Comparison of ENCODE assay signal across 8 cellular contexts in genomic region chr15:31214864-31215489, GRCh38.
DNase-seq lines count a peak whose midpoint lies in the region; ATAC-seq and TF ChIP-seq lines count a peak whose summit lies in the region.

No MANE protein-coding gene starts in this region.

- ATAC-seq in T-cell (replicated peaks in 1 of 4) (peak in 2 of 4 experiments; percentile 1 to 6), HG02973 (IDR thresholded peaks at IDR 0.05; ENCODE audit: unreplicated experiment) (no peak)

- no CpG with 5 or more reads among the region's 18 CpGs for WGBS in trophoblast cell (ENCODE audit: extremely low coverage, insufficient coverage, insufficient read length)

- peaks cover 2% of the 10 kb centered on the region for H3K9me3 ChIP-seq in trophoblast cell (ENCODE audit: insufficient read depth, low read depth, low read length)

- H3K4me3 ChIP-seq in fibroblast of villous mesenchyme (ENCODE audit: low read depth, low read length) (peak overlapping the region; percentile 51), trophoblast cell (ENCODE audit: low read depth, low read length) (no peak overlapping the region)

- no peak overlapping the region for H4K12ac ChIP-seq in trophoblast cell (ENCODE audit: low read depth, low read length)

- POLR2A ChIA-PET in T-cell (lab: Charles Lee) = no interaction called here

- H4K91ac ChIP-seq in trophoblast cell (ENCODE audit: low read depth, low read length) = no peak overlapping the region

- H3K9me3 Mint-ChIP-seq in T-cell = no peaks in the 10 kb centered on the region

- H3K27me3 Mint-ChIP-seq in T-cell = no peaks in the 10 kb centered on the region

- H3K27me3 ChIP-seq in trophoblast cell (ENCODE audit: insufficient read depth, low read length) = no peaks in the 10 kb centered on the region

- no peaks in the 10 kb centered on the region for H3K79me2 ChIP-seq in trophoblast cell (ENCODE audit: control insufficient read depth, insufficient read depth, low read length, poor library complexity)

- H3K36me3 Mint-ChIP-seq in T-cell = no peaks in the 10 kb centered on the region

- H3K4me2 ChIP-seq in trophoblast cell (ENCODE audit: low read length) = peak overlapping the region; percentile 77

- H3K4me3 Mint-ChIP-seq in T-cell = peak overlapping the region; percentile 57 to 84 (median 67)

- H3K79me1 ChIP-seq in trophoblast cell (ENCODE audit: low read length) = peaks cover 3% of the 10 kb centered on the region

- no peak for TF ChIP-seq CTCF in fibroblast of villous mesenchyme (IDR thresholded peaks at IDR 0.05; ENCODE audit: insufficient read depth, low read depth, low read length)

- H3K23ac ChIP-seq in trophoblast cell (ENCODE audit: low read length) = no peak overlapping the region

- H2BK5ac ChIP-seq in trophoblast cell (ENCODE audit: low read depth, low read length, poor library complexity) = no peak overlapping the region

- H2BK12ac ChIP-seq in trophoblast cell (ENCODE audit: low read length) = no peak overlapping the region

- no peak overlapping the region for H2BK120ac ChIP-seq in trophoblast cell (ENCODE audit: insufficient read depth, low read length, poor library complexity)

- H3K27ac ChIP-seq in trophoblast cell (ENCODE audit: low read depth, low read length) = no peak overlapping the region

- no peak overlapping the region for H2AFZ ChIP-seq in trophoblast cell (ENCODE audit: insufficient read depth, low read length, poor library complexity)

- H3K36me3 ChIP-seq in trophoblast cell (ENCODE audit: control insufficient read depth in 1 of 2, insufficient read depth in 2 of 2, low read length in 2 of 2) = no peaks in the 10 kb centered on the region

- H3K18ac ChIP-seq in trophoblast cell (ENCODE audit: low read length) = no peak overlapping the region

- no peak overlapping the region for H3K9ac ChIP-seq in trophoblast cell (ENCODE audit: low read length)

- peak overlapping the region; percentile 81 for H3K27ac Mint-ChIP-seq in T-cell

- no peak overlapping the region for H4K8ac ChIP-seq in trophoblast cell (ENCODE audit: low read depth, low read length)

- peaks cover 0 to 3% of the 10 kb centered on the region in 2 experiments for H3K4me1 ChIP-seq in trophoblast cell (ENCODE audit: control insufficient read depth in 1 of 2, insufficient read depth in 2 of 2, low read length in 2 of 2)

- peaks cover 22 to 38% (median 34%) of the 10 kb centered on the region in 3 donors for H3K4me1 Mint-ChIP-seq in T-cell

- CTCF ChIA-PET in T-cell (lab: Charles Lee) = interaction anchor here (1.1 to 1.8 kb wide), 3 partner anchors 27 to 274 kb away, joined by 3 to 5 read pairs (median 4); no protein-coding TSS in a partner anchor

- DNase-seq in SKM-1 treated with dmso at 0.1 percent for 144 hours (lab: John Stamatoyannopoulos, UW; ENCODE audit: unreplicated experiment) = peak; percentile 31
- no peak for DNase-seq in SKM-1 (lab: John Stamatoyannopoulos, UW; ENCODE audit: unreplicated experiment)
- no peak for DNase-seq in T-cell
- peak; percentile 85 for DNase-seq in fibroblast of villous mesenchyme (ENCODE audit: low read depth)
- no peak for DNase-seq in trophoblast cell
- no peak for DNase-seq in germinal center (ENCODE audit: low spot score)
- no peak for DNase-seq in HuH-7 (ENCODE audit: low spot score)

- no peak overlapping the region for H2AK5ac ChIP-seq in trophoblast cell (ENCODE audit: low read length)

- no peak overlapping the region for H3K4ac ChIP-seq in trophoblast cell (ENCODE audit: low read depth, low read length)

- H3K14ac ChIP-seq in trophoblast cell (ENCODE audit: low read length) = no peak overlapping the region

Comparison
In these comparisons a context has a peak if more than half of its experiments do, and no peak if none do; other contexts are left out.
1. DNase-seq: peak in SKM-1 treated with dmso at 0.1 percent for 144 hours (single experiment) and fibroblast of villous mesenchyme (single experiment); none in SKM-1 (single experiment), T-cell (0 of 34), trophoblast cell (0 of 2), germinal center (single experiment) and HuH-7 (single experiment).